ENCODE assay signal across 18 cellular contexts in genomic region chrX:134810211-134810610, GRCh38. TPM values are rescaled to one million over a fixed set of nuclear protein-coding genes. Genes with fewer than 3 reads are reported as not detected.
DNase-seq lines count a peak whose midpoint lies in the region; ATAC-seq, FAIRE-seq and TF ChIP-seq lines count a peak whose summit lies in the region.
"Had no signal": no experiment of that assay in that cellular context is flagged by ENCODE, and none has a peak within 500 bp of the region (broad histone marks: within the 10 kb centered on the region; RNA-seq: fewer than 3 reads in every experiment).

No MANE protein-coding gene starts in this region.

- no peak for ATAC-seq in CD4-positive, alpha-beta T cell (ENCODE audit: poor library complexity)

- no peak for TF ChIP-seq POLR2A in Peyer's patch (IDR thresholded peaks at IDR 0.05)

- H3K27ac ChIP-seq in CD4-positive, alpha-beta T cell (ENCODE audit: low read depth, low read length): no peak overlapping the region
- H3K27ac ChIP-seq in HUES48 (ENCODE audit: low read depth, low read length) (no peak overlapping the region), SU-DHL-6 (ENCODE audit: low read depth, low read length) (no peak overlapping the region), astrocyte (ENCODE audit: low read depth, low read length) (no peak overlapping the region), Peyer's patch (no peak overlapping the region)
- H3K27ac ChIP-seq: C4-2B, SK-N-MC had no signal

- TF ChIP-seq CTCF in CD4-positive, alpha-beta T cell (IDR thresholded peaks at IDR 0.05): no peak
- no peak for TF ChIP-seq CTCF in SU-DHL-6 (IDR thresholded peaks at IDR 0.05; ENCODE audit: insufficient read depth, low read length, poor library complexity, severe bottlenecking)
- no peak for TF ChIP-seq CTCF in astrocyte (IDR thresholded peaks at IDR 0.05; ENCODE audit: insufficient read depth, low read depth, low read length)
- no peak for TF ChIP-seq CTCF in Peyer's patch (IDR thresholded peaks at IDR 0.05)
- TF ChIP-seq CTCF in MCF 10A (IDR thresholded peaks at IDR 0.05; ENCODE audit: unreplicated experiment): no peak

- H3K4me3 Mint-ChIP-seq in CD4-positive, alpha-beta T cell: peak overlapping the region; percentile 38
- no peak overlapping the region for H3K4me3 Mint-ChIP-seq in astrocyte (ENCODE audit: unreplicated experiment)
- H3K4me3 Mint-ChIP-seq in MCF 10A (ENCODE audit: unreplicated experiment): no peak overlapping the region

- H2AFZ ChIP-seq in SU-DHL-6 (ENCODE audit: low read depth, low read length, severe bottlenecking) (no peak overlapping the region), astrocyte (ENCODE audit: low read depth, low read length) (no peak overlapping the region)

- H3K4me3 ChIP-seq in HUES48 (ENCODE audit: low read depth, low read length): peak overlapping the region; percentile 26; the same call in 1 of the 2 replicates
- H3K4me3 ChIP-seq in SU-DHL-6 (ENCODE audit: insufficient read depth, low read length, poor library complexity, severe bottlenecking): no peak overlapping the region
- H3K4me3 ChIP-seq in astrocyte (ENCODE audit: insufficient read depth, low read depth, low read length): no peak overlapping the region
- H3K4me3 ChIP-seq in Peyer's patch: no peak overlapping the region
- H3K4me3 ChIP-seq: HAP-1, SK-N-MC had no signal

- H3K79me2 ChIP-seq in SU-DHL-6 (ENCODE audit: insufficient read depth, low read length): no peaks in the 10 kb centered on the region
- H3K79me2 ChIP-seq in astrocyte (ENCODE audit: insufficient read depth, low read length): no peaks in the 10 kb centered on the region

- H3K9me2 ChIP-seq in SU-DHL-6 (replicated peaks; ENCODE audit: insufficient read depth, low read length): no peaks in the 10 kb centered on the region

- POLR2A ChIA-PET in CD4-positive, alpha-beta T cell (lab: Charles Lee): no interaction called here
- POLR2A ChIA-PET in MCF 10A (lab: Yijun Ruan, JAX): no interaction called here

- FAIRE-seq in astrocyte (lab: Jason Lieb, UNC): peak; percentile 98

- no peaks in the 10 kb centered on the region for H3K27me3 ChIP-seq in CD4-positive, alpha-beta T cell (ENCODE audit: control insufficient read depth, insufficient read depth, low read length)
- H3K27me3 ChIP-seq in HUES48 (ENCODE audit: control insufficient read depth, insufficient read depth, low read length): no peaks in the 10 kb centered on the region
- H3K27me3 ChIP-seq in SU-DHL-6 (ENCODE audit: low read length): no peaks in the 10 kb centered on the region
- no peaks in the 10 kb centered on the region for H3K27me3 ChIP-seq in astrocyte (ENCODE audit: insufficient read depth, low read length)
- no peaks in the 10 kb centered on the region for H3K27me3 ChIP-seq in Peyer's patch

- H3K4me1 Mint-ChIP-seq in CD4-positive, alpha-beta T cell (ENCODE audit: low read depth): peaks cover 24% of the 10 kb centered on the region
- peaks cover 9% of the 10 kb centered on the region for H3K4me1 Mint-ChIP-seq in astrocyte (ENCODE audit: low read depth, unreplicated experiment)
- no peaks in the 10 kb centered on the region for H3K4me1 Mint-ChIP-seq in MCF 10A (ENCODE audit: insufficient read depth, unreplicated experiment)

- H3K4me1 ChIP-seq in HUES48 (ENCODE audit: control insufficient read depth, insufficient read depth, low read length): peaks cover 15% of the 10 kb centered on the region
- H3K4me1 ChIP-seq in astrocyte (ENCODE audit: insufficient read depth, low read length): peaks cover 8% of the 10 kb centered on the region
- no peaks in the 10 kb centered on the region for H3K4me1 ChIP-seq in Peyer's patch

- no TSS peak for BruUV-seq in MCF 10A (replicated peaks; lab: Mats Ljungman, UMichigan)

- H3F3A ChIP-seq in SU-DHL-6 (ENCODE audit: insufficient read depth): peaks cover 3% of the 10 kb centered on the region; the same call in 1 of the 2 replicates

- H3K36me3 ChIP-seq in HUES48 (ENCODE audit: control insufficient read depth, insufficient read depth, low read length): no peaks in the 10 kb centered on the region
- no peaks in the 10 kb centered on the region for H3K36me3 ChIP-seq in SU-DHL-6 (ENCODE audit: low read length)
- H3K36me3 ChIP-seq in astrocyte (ENCODE audit: insufficient read depth, low read length): no peaks in the 10 kb centered on the region
- H3K36me3 ChIP-seq in Peyer's patch: no peaks in the 10 kb centered on the region
- H3K36me3 ChIP-seq: HAP-1 had no signal

- H3K27me3 Mint-ChIP-seq in CD4-positive, alpha-beta T cell: no peaks in the 10 kb centered on the region
- no peaks in the 10 kb centered on the region for H3K27me3 Mint-ChIP-seq in astrocyte (ENCODE audit: low read depth, unreplicated experiment)
- peaks cover 46% of the 10 kb centered on the region for H3K27me3 Mint-ChIP-seq in MCF 10A (ENCODE audit: insufficient read depth, unreplicated experiment)

- no peak overlapping the region for H3K27ac Mint-ChIP-seq in CD4-positive, alpha-beta T cell
- H3K27ac Mint-ChIP-seq in astrocyte (ENCODE audit: unreplicated experiment): no peak overlapping the region
- no peak overlapping the region for H3K27ac Mint-ChIP-seq in MCF 10A (ENCODE audit: low read depth, unreplicated experiment)

- H3K9me3 Mint-ChIP-seq in CD4-positive, alpha-beta T cell: no peaks in the 10 kb centered on the region
- H3K9me3 Mint-ChIP-seq in astrocyte (ENCODE audit: unreplicated experiment): no peaks in the 10 kb centered on the region
- H3K9me3 Mint-ChIP-seq in MCF 10A (ENCODE audit: unreplicated experiment): no peaks in the 10 kb centered on the region

- no peaks in the 10 kb centered on the region for H3K9me3 ChIP-seq in CD4-positive, alpha-beta T cell (ENCODE audit: control insufficient read depth, low read length)
- H3K9me3 ChIP-seq in HUES48 (ENCODE audit: control insufficient read depth, insufficient read depth, low read length) (no peaks in the 10 kb centered on the region), SU-DHL-6 (ENCODE audit: insufficient read depth, low read length) (no peaks in the 10 kb centered on the region), astrocyte (ENCODE audit: insufficient read depth, low read depth, low read length) (no peaks in the 10 kb centered on the region), Peyer's patch (no peaks in the 10 kb centered on the region)
- H3K9me3 ChIP-seq: HAP-1 had no signal

- no peak for DNase-seq in CD4-positive, alpha-beta T cell
- DNase-seq in astrocyte (ENCODE audit: low read depth): no peak
- no peak for DNase-seq in Peyer's patch
- DNase-seq in activated CD8-positive, alpha-beta memory T cell treated with anti-CD3 and anti-CD28 coated beads, Interleukin-2, amount 50 U/mL, for 4 hours: no peak
- DNase-seq in MCF 10A (ENCODE audit: unreplicated experiment): no peak
- DNase-seq in NOMO-1 treated with dmso at 0.1 percent for 144 hours (lab: John Stamatoyannopoulos, UW; ENCODE audit: unreplicated experiment): no peak
- DNase-seq: GDM1, NCI-H1092 treated with DMSO at 0.1 percent for 48 hours, NCI-H1436 treated with DMSO at 0.1 percent for 48 hours, NCI-H1930, NCI-H524, RPMI8226, SHP77 had no signal

- H4K20me1 ChIP-seq in SU-DHL-6 (ENCODE audit: low read depth, low read length): no peaks in the 10 kb centered on the region
- H4K20me1 ChIP-seq in astrocyte (ENCODE audit: insufficient read depth, low read length): no peaks in the 10 kb centered on the region

- intact Hi-C loops in CD4-positive, alpha-beta T cell (cut with DNase I, micrococcal nuclease): no loop called here
- intact Hi-C loops in MCF 10A (cut with micrococcal nuclease): no loop called here

- H3K4me2 ChIP-seq in SU-DHL-6 (ENCODE audit: low read depth, low read length, poor library complexity, severe bottlenecking) (peak overlapping the region; percentile 30), astrocyte (ENCODE audit: low read length) (no peak overlapping the region)

- CTCF ChIA-PET in CD4-positive, alpha-beta T cell (lab: Charles Lee): no interaction called here
- CTCF ChIA-PET in MCF 10A (lab: Yijun Ruan, JAX): no interaction called here

- no peak overlapping the region for H3K9ac ChIP-seq in HUES48 (ENCODE audit: low read depth, low read length)
- H3K9ac ChIP-seq in SU-DHL-6 (ENCODE audit: low read length): no peak overlapping the region
- no peak overlapping the region for H3K9ac ChIP-seq in astrocyte (ENCODE audit: low read length)

- peaks cover 11% of the 10 kb centered on the region for H3K36me3 Mint-ChIP-seq in CD4-positive, alpha-beta T cell (ENCODE audit: low read depth)
- no peaks in the 10 kb centered on the region for H3K36me3 Mint-ChIP-seq in astrocyte (ENCODE audit: low read depth, unreplicated experiment)
- no peaks in the 10 kb centered on the region for H3K36me3 Mint-ChIP-seq in MCF 10A (ENCODE audit: insufficient read depth, unreplicated experiment)

RNA-seq across cellular contexts. Expression of gene PABIR2, which starts 13.2 kb away (rescaled TPM):
- total RNA-seq in CD4-positive, alpha-beta T cell: 10 to 100 TPM; 28.6 to 30.2 TPM
- total RNA-seq in astrocyte: 11.5 and 12.4 TPM in 2 replicates
- 10 to 100 TPM; 17.3 to 47.9 (median 28.6) TPM for total RNA-seq in Peyer's patch
- total RNA-seq in MCF 10A (2022): 16.2 and 18.1 TPM in 2 replicates
